Comparison of ENCODE assay signal across 9 cellular contexts in genomic region chr3:107430214-107431047, GRCh38. TPM values are rescaled to one million over a fixed set of nuclear protein-coding genes. Genes with fewer than 3 reads are reported as not detected.
DNase-seq lines count a peak whose midpoint lies in the region; ATAC-seq and TF ChIP-seq lines count a peak whose summit lies in the region.
"Had no signal": no experiment of that assay in that cellular context is flagged by ENCODE, and none has a peak within 500 bp of the region (broad histone marks: within the 10 kb centered on the region; RNA-seq: fewer than 3 reads in every experiment).

No MANE protein-coding gene starts in this region.

- CTCF ChIA-PET in CD8-positive, alpha-beta T cell (lab: Charles Lee) = interaction anchor here (0.7 to 4.3 kb wide), 11 partner anchors 9 to 216 kb away, joined by 3 to 39 read pairs (median 4); no protein-coding TSS in a partner anchor

- TF ChIP-seq CTCF in CD8-positive, alpha-beta T cell (IDR thresholded peaks at IDR 0.05) = peak; percentile 53
- peak; percentile 2 for TF ChIP-seq CTCF in left ventricle myocardium inferior (IDR thresholded peaks at IDR 0.05; ENCODE audit: borderline replicate concordance)

- H3K27me3 ChIP-seq in CD8-positive, alpha-beta T cell (ENCODE audit: insufficient read depth, low read length) = no peaks in the 10 kb centered on the region
- no peaks in the 10 kb centered on the region for H3K27me3 ChIP-seq in left ventricle myocardium inferior (ENCODE audit: low read depth)

- intact Hi-C loops in CD8-positive, alpha-beta T cell (cut with DNase I, micrococcal nuclease) = loop anchor here (1.0 to 5.0 kb wide), 3 partner anchors 9 to 247 kb away; partner anchors contain the start of gene BBX (in 2 of the 2)
- intact Hi-C loops in activated T-helper 2 cell treated with anti-CD3 and anti-CD28 coated beads, Interferon-gamma antibody, Interleukin-2, Interleukin-4, amounts not matched to agents 10 μg/mL and 5 μg/mL and 100 μg/mL, durations not matched to agents 14 hours and 24 hours and 36 hours (cut with micrococcal nuclease) = loop anchor here (1.0 to 2.0 kb wide), 2 partner anchors 93 to 190 kb away; no protein-coding TSS in a partner anchor
- intact Hi-C loops in left ventricle myocardium inferior (cut with micrococcal nuclease) = no loop called here
- intact Hi-C loops in sciatic nerve (cut with DNase I) = no loop called here

- H3K27ac ChIP-seq in CD8-positive, alpha-beta T cell (ENCODE audit: low read depth, low read length) = no peak overlapping the region
- H3K27ac ChIP-seq in left ventricle myocardium inferior (replicated peaks) = peak overlapping the region; percentile 96

- peak in 1 of 7 experiments; percentile 1 for DNase-seq in CD8-positive, alpha-beta T cell
- no peak for DNase-seq in activated T-helper 2 cell treated with anti-CD3 and anti-CD28 coated beads, Interferon-gamma antibody, Interleukin-2, Interleukin-4, amounts not matched to agents 10 μg/mL and 5 μg/mL and 100 μg/mL, durations not matched to agents 14 hours and 24 hours and 36 hours (ENCODE audit: low spot score)
- no peak for DNase-seq in left ventricle myocardium inferior
- peak; percentile 59 for DNase-seq in sciatic nerve (ENCODE audit: low spot score)
- no peak for DNase-seq in NCI-H128 (lab: John Stamatoyannopoulos, UW; ENCODE audit: unreplicated experiment)
- DNase-seq in NCI-H2227 (lab: John Stamatoyannopoulos, UW; ENCODE audit: unreplicated experiment) = no peak

- H3K4me1 ChIP-seq in CD8-positive, alpha-beta T cell (ENCODE audit: insufficient read depth, low read length) = peaks cover 11% of the 10 kb centered on the region
- peaks cover 25% of the 10 kb centered on the region for H3K4me1 ChIP-seq in left ventricle myocardium inferior

- H3K4me3 ChIP-seq in CD8-positive, alpha-beta T cell (ENCODE audit: low read depth, low read length) = peak overlapping the region; percentile 57
- peak overlapping the region; percentile 80 for H3K4me3 ChIP-seq in left ventricle myocardium inferior

- H3K27ac Mint-ChIP-seq in CD8-positive, alpha-beta T cell = peak overlapping the region; percentile 45
- peak overlapping the region; percentile 38 for H3K27ac Mint-ChIP-seq in activated T-helper 2 cell treated with anti-CD3 and anti-CD28 coated beads, Interferon-gamma antibody, Interleukin-2, Interleukin-4, amounts not matched to agents 10 μg/mL and 5 μg/mL and 100 μg/mL, durations not matched to agents 14 hours and 24 hours and 36 hours

- POLR2A ChIA-PET in CD8-positive, alpha-beta T cell (lab: Charles Lee) = no interaction called here

- H3K9me3 ChIP-seq in CD8-positive, alpha-beta T cell (ENCODE audit: low read length) = no peaks in the 10 kb centered on the region
- H3K9me3 ChIP-seq in left ventricle myocardium inferior (replicated peaks) = no peaks in the 10 kb centered on the region

- peaks cover 19% of the 10 kb centered on the region for H3K4me1 Mint-ChIP-seq in CD8-positive, alpha-beta T cell (ENCODE audit: low read depth)
- H3K4me1 Mint-ChIP-seq in activated T-helper 2 cell treated with anti-CD3 and anti-CD28 coated beads, Interferon-gamma antibody, Interleukin-2, Interleukin-4, amounts not matched to agents 10 μg/mL and 5 μg/mL and 100 μg/mL, durations not matched to agents 14 hours and 24 hours and 36 hours (ENCODE audit: low read depth) = peaks cover 17% of the 10 kb centered on the region

- no peaks in the 10 kb centered on the region for H3K9me3 Mint-ChIP-seq in CD8-positive, alpha-beta T cell
- no peaks in the 10 kb centered on the region for H3K9me3 Mint-ChIP-seq in activated T-helper 2 cell treated with anti-CD3 and anti-CD28 coated beads, Interferon-gamma antibody, Interleukin-2, Interleukin-4, amounts not matched to agents 10 μg/mL and 5 μg/mL and 100 μg/mL, durations not matched to agents 14 hours and 24 hours and 36 hours

- peaks cover 13% of the 10 kb centered on the region for H3K27me3 Mint-ChIP-seq in CD8-positive, alpha-beta T cell (ENCODE audit: low read depth)
- peaks cover 56% of the 10 kb centered on the region for H3K27me3 Mint-ChIP-seq in activated T-helper 2 cell treated with anti-CD3 and anti-CD28 coated beads, Interferon-gamma antibody, Interleukin-2, Interleukin-4, amounts not matched to agents 10 μg/mL and 5 μg/mL and 100 μg/mL, durations not matched to agents 14 hours and 24 hours and 36 hours (ENCODE audit: low read depth)

- no peaks in the 10 kb centered on the region for H3K36me3 ChIP-seq in CD8-positive, alpha-beta T cell (ENCODE audit: insufficient read depth, low read length)
- no peaks in the 10 kb centered on the region for H3K36me3 ChIP-seq in left ventricle myocardium inferior

- peak overlapping the region; percentile 89 for H3K4me3 Mint-ChIP-seq in CD8-positive, alpha-beta T cell
- H3K4me3 Mint-ChIP-seq in activated T-helper 2 cell treated with anti-CD3 and anti-CD28 coated beads, Interferon-gamma antibody, Interleukin-2, Interleukin-4, amounts not matched to agents 10 μg/mL and 5 μg/mL and 100 μg/mL, durations not matched to agents 14 hours and 24 hours and 36 hours (ENCODE audit: low read depth) = peak overlapping the region; percentile 79

- ATAC-seq in CD8-positive, alpha-beta T cell = peak; percentile 2
- peak; percentile 3 for ATAC-seq in HG02840 (IDR thresholded peaks at IDR 0.05; ENCODE audit: low FRiP score, unreplicated experiment)
- peak; percentile 23 for ATAC-seq in sciatic nerve
- no peak for ATAC-seq in GM18519 (IDR thresholded peaks at IDR 0.05; ENCODE audit: low FRiP score, unreplicated experiment)

- peaks cover 3% of the 10 kb centered on the region for H3K36me3 Mint-ChIP-seq in CD8-positive, alpha-beta T cell
- no peaks in the 10 kb centered on the region for H3K36me3 Mint-ChIP-seq in activated T-helper 2 cell treated with anti-CD3 and anti-CD28 coated beads, Interferon-gamma antibody, Interleukin-2, Interleukin-4, amounts not matched to agents 10 μg/mL and 5 μg/mL and 100 μg/mL, durations not matched to agents 14 hours and 24 hours and 36 hours (ENCODE audit: low read depth)

RNA-seq across cellular contexts. Expression of gene CCDC54, which starts 53.2 kb away (rescaled TPM):
- total RNA-seq in CD8-positive, alpha-beta T cell = not detected
- total RNA-seq in activated T-helper 2 cell treated with anti-CD3 and anti-CD28 coated beads, Interferon-gamma antibody, Interleukin-2, Interleukin-4, amounts not matched to agents 10 μg/mL and 5 μg/mL and 100 μg/mL, durations not matched to agents 14 hours and 24 hours and 36 hours = not detected in 2 replicates
- total RNA-seq in left ventricle myocardium inferior = not detected
- total RNA-seq in sciatic nerve = not detected
- total RNA-seq: NCI-H460 had no signal

Comparison
In these comparisons a context has a peak if more than half of its experiments do, and no peak if none do; other contexts are left out.
1. intact Hi-C loops: an anchor here in CD8-positive, alpha-beta T cell (1.0 to 5.0 kb wide) and activated T-helper 2 cell treated with anti-CD3 and anti-CD28 coated beads, Interferon-gamma antibody, Interleukin-2, Interleukin-4, amounts not matched to agents 10 μg/mL and 5 μg/mL and 100 μg/mL, durations not matched to agents 14 hours and 24 hours and 36 hours (1.0 to 2.0 kb wide); none called in left ventricle myocardium inferior and sciatic nerve.